1 cellular context compared by ENCODE assay signal in genomic region chr6:11392778-11393507, GRCh38.
TF ChIP-seq lines count a peak whose summit lies in the region.

No MANE protein-coding gene starts in this region.

TF ChIP-seq in K562, 482 proteins besides CTCF, POLR2A, EP300 and RAD21 (continued from another document and continues in another):
- TF ChIP-seq PPARD (CRISPR knock-in tag; IDR thresholded peaks at IDR 0.05) (no peak), ATF3 (IDR thresholded peaks at IDR 0.05) (peak; percentile 75; the same call in 1 of the 2 replicates), ATF3 (CRISPR knock-in tag; conservative IDR thresholded peaks at IDR 0.05) (no peak), SFPQ (IDR thresholded peaks at IDR 0.05; ENCODE audit: low read depth, low read length) (no peak), XRCC4 (IDR thresholded peaks at IDR 0.05; ENCODE audit: extremely low read depth, insufficient read depth, insufficient read length) (no peak), L3MBTL2 (IDR thresholded peaks at IDR 0.05) (peak; percentile 66; the same call in 1 of the 2 replicates), ZFPM2 (CRISPR knock-in tag; IDR thresholded peaks at IDR 0.05) (0 out of 2 replicates have a peak, but pooled peaks have one; percentile 22), ZNF766 (CRISPR knock-in tag; conservative IDR thresholded peaks at IDR 0.05) (peak; percentile 93), ZNF143 (CRISPR knock-in tag; IDR thresholded peaks at IDR 0.05) (no peak), ZBTB17 (CRISPR knock-in tag; IDR thresholded peaks at IDR 0.05) (peak; percentile 62; the same call in 1 of the 2 replicates), PHF8 (IDR thresholded peaks at IDR 0.05; ENCODE audit: borderline replicate concordance, low read length) (no peak), ZNF584 (CRISPR knock-in tag; IDR thresholded peaks at IDR 0.05; ENCODE audit: low read depth) (0 out of 2 replicates have a peak, but pooled peaks have one; percentile 51), CXXC5 (CRISPR knock-in tag; IDR thresholded peaks at IDR 0.05) (no peak; the same call in 1 of the 2 replicates), RNF2 (IDR thresholded peaks at IDR 0.05) (peak; percentile 87; the same call in 1 of the 2 replicates), MAZ (CRISPR knock-in tag; conservative IDR thresholded peaks at IDR 0.05 in 1 of 2, IDR thresholded peaks at IDR 0.05 in 1 of 2) (peak in 1 of 2 experiments; percentile 24; a peak in 3 of 4 replicates), NR2F6 (CRISPR knock-in tag; IDR thresholded peaks at IDR 0.05) (peak; percentile 84; the same call in 1 of the 2 replicates), TBL1XR1 (IDR thresholded peaks at IDR 0.05; ENCODE audit: low read length in 2 of 2) (peak in 1 of 2 experiments; percentile 50; a peak in 1 of 4 replicates), POLR2AphosphoS2 (IDR thresholded peaks at IDR 0.05; ENCODE audit: low read length) (no peak), TOE1 (IDR thresholded peaks at IDR 0.05; ENCODE audit: borderline replicate concordance) (0 out of 2 replicates have a peak, but pooled peaks have one; percentile 18), TOE1 (CRISPR knock-in tag; IDR thresholded peaks at IDR 0.05; ENCODE audit: borderline replicate concordance, low read depth) (no peak), ZNF316 (IDR thresholded peaks at IDR 0.05) (no peak), ZNF253 (CRISPR knock-in tag; conservative IDR thresholded peaks at IDR 0.05) (no peak), EP400 (IDR thresholded peaks at IDR 0.05) (peak; percentile 71), SOX6 (IDR thresholded peaks at IDR 0.05) (peak; percentile 100), ZSCAN32 (CRISPR knock-in tag; IDR thresholded peaks at IDR 0.05) (peak; percentile 64; the same call in 1 of the 2 replicates), ZNF561 (CRISPR knock-in tag; conservative IDR thresholded peaks at IDR 0.05) (0 out of 2 replicates have a peak, but pooled peaks have one; percentile 42), BHLHE40 (IDR thresholded peaks at IDR 0.05; ENCODE audit: low read length) (peak; percentile 97), ETV6 (IDR thresholded peaks at IDR 0.05; ENCODE audit: borderline replicate concordance in 1 of 2, low read depth in 2 of 2, low read length in 1 of 2) (no peak), ETV6 (CRISPR knock-in tag; IDR thresholded peaks at IDR 0.05; ENCODE audit: borderline replicate concordance) (no peak), NEUROD1 (IDR thresholded peaks at IDR 0.05; ENCODE audit: borderline replicate concordance, low read depth, low read length, partially characterized antibody) (peak; percentile 46), LCOR (CRISPR knock-in tag; IDR thresholded peaks at IDR 0.05) (no peak), ZNF398 (CRISPR knock-in tag; IDR thresholded peaks at IDR 0.05) (no peak), ZNF695 (CRISPR knock-in tag; IDR thresholded peaks at IDR 0.05) (no peak), RBM17 (IDR thresholded peaks at IDR 0.05; ENCODE audit: borderline replicate concordance, low read depth, low read length) (no peak), ELF2 (CRISPR knock-in tag; IDR thresholded peaks at IDR 0.05) (peak; percentile 95), MCM3 (IDR thresholded peaks at IDR 0.05) (no peak), SMAD3 (CRISPR knock-in tag; conservative IDR thresholded peaks at IDR 0.05) (peak; percentile 82), HSF4 (CRISPR knock-in tag; IDR thresholded peaks at IDR 0.05; ENCODE audit: borderline replicate concordance) (no peak), ZNF184 (CRISPR knock-in tag; IDR thresholded peaks at IDR 0.05) (no peak), TEAD1 (CRISPR knock-in tag; IDR thresholded peaks at IDR 0.05) (peak in 1 of 2 experiments; percentile 62; a peak in 2 of 4 replicates), KDM2B (CRISPR knock-in tag; IDR thresholded peaks at IDR 0.05) (no peak), RHOXF2B (CRISPR knock-in tag; conservative IDR thresholded peaks at IDR 0.05) (0 out of 2 replicates have a peak, but pooled peaks have one; percentile 75)
- TF ChIP-seq, protein P1, sequence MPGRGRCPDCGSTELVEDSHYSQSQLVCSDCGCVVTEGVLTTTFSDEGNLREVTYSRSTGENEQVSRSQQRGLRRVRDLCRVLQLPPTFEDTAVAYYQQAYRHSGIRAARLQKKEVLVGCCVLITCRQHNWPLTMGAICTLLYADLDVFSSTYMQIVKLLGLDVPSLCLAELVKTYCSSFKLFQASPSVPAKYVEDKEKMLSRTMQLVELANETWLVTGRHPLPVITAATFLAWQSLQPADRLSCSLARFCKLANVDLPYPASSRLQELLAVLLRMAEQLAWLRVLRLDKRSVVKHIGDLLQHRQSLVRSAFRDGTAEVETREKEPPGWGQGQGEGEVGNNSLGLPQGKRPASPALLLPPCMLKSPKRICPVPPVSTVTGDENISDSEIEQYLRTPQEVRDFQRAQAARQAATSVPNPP (IDR thresholded peaks at IDR 0.05; ENCODE audit: borderline replicate concordance, insufficient read depth, insufficient read length), result no peak
- TF ChIP-seq, protein P2, sequence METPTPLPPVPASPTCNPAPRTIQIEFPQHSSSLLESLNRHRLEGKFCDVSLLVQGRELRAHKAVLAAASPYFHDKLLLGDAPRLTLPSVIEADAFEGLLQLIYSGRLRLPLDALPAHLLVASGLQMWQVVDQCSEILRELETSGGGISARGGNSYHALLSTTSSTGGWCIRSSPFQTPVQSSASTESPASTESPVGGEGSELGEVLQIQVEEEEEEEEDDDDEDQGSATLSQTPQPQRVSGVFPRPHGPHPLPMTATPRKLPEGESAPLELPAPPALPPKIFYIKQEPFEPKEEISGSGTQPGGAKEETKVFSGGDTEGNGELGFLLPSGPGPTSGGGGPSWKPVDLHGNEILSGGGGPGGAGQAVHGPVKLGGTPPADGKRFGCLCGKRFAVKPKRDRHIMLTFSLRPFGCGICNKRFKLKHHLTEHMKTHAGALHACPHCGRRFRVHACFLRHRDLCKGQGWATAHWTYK (CRISPR knock-in tag; IDR thresholded peaks at IDR 0.05), result peak; percentile 85
- TF ChIP-seq, protein P3, sequence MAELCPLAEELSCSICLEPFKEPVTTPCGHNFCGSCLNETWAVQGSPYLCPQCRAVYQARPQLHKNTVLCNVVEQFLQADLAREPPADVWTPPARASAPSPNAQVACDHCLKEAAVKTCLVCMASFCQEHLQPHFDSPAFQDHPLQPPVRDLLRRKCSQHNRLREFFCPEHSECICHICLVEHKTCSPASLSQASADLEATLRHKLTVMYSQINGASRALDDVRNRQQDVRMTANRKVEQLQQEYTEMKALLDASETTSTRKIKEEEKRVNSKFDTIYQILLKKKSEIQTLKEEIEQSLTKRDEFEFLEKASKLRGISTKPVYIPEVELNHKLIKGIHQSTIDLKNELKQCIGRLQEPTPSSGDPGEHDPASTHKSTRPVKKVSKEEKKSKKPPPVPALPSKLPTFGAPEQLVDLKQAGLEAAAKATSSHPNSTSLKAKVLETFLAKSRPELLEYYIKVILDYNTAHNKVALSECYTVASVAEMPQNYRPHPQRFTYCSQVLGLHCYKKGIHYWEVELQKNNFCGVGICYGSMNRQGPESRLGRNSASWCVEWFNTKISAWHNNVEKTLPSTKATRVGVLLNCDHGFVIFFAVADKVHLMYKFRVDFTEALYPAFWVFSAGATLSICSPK (IDR thresholded peaks at IDR 0.05; ENCODE audit: borderline replicate concordance), result no peak
- TF ChIP-seq, protein P4, sequence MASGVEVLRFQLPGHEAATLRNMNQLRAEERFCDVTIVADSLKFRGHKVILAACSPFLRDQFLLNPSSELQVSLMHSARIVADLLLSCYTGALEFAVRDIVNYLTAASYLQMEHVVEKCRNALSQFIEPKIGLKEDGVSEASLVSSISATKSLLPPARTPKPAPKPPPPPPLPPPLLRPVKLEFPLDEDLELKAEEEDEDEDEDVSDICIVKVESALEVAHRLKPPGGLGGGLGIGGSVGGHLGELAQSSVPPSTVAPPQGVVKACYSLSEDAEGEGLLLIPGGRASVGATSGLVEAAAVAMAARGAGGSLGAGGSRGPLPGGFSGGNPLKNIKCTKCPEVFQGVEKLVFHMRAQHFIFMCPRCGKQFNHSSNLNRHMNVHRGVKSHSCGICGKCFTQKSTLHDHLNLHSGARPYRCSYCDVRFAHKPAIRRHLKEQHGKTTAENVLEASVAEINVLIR (CRISPR knock-in tag; IDR thresholded peaks at IDR 0.05), result 0 out of 2 replicates have a peak, but pooled peaks have one; percentile 9
- TF ChIP-seq, protein P5, sequence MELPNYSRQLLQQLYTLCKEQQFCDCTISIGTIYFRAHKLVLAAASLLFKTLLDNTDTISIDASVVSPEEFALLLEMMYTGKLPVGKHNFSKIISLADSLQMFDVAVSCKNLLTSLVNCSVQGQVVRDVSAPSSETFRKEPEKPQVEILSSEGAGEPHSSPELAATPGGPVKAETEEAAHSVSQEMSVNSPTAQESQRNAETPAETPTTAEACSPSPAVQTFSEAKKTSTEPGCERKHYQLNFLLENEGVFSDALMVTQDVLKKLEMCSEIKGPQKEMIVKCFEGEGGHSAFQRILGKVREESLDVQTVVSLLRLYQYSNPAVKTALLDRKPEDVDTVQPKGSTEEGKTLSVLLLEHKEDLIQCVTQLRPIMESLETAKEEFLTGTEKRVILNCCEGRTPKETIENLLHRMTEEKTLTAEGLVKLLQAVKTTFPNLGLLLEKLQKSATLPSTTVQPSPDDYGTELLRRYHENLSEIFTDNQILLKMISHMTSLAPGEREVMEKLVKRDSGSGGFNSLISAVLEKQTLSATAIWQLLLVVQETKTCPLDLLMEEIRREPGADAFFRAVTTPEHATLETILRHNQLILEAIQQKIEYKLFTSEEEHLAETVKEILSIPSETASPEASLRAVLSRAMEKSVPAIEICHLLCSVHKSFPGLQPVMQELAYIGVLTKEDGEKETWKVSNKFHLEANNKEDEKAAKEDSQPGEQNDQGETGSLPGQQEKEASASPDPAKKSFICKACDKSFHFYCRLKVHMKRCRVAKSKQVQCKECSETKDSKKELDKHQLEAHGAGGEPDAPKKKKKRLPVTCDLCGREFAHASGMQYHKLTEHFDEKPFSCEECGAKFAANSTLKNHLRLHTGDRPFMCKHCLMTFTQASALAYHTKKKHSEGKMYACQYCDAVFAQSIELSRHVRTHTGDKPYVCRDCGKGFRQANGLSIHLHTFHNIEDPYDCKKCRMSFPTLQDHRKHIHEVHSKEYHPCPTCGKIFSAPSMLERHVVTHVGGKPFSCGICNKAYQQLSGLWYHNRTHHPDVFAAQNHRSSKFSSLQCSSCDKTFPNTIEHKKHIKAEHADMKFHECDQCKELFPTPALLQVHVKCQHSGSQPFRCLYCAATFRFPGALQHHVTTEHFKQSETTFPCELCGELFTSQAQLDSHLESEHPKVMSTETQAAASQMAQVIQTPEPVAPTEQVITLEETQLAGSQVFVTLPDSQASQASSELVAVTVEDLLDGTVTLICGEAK (IDR thresholded peaks at IDR 0.05), result 0 out of 2 replicates have a peak, but pooled peaks have one; percentile 12
- TF ChIP-seq, protein P5 (CRISPR knock-in tag; IDR thresholded peaks at IDR 0.05), result no peak
